In the genomic region with DNA sequence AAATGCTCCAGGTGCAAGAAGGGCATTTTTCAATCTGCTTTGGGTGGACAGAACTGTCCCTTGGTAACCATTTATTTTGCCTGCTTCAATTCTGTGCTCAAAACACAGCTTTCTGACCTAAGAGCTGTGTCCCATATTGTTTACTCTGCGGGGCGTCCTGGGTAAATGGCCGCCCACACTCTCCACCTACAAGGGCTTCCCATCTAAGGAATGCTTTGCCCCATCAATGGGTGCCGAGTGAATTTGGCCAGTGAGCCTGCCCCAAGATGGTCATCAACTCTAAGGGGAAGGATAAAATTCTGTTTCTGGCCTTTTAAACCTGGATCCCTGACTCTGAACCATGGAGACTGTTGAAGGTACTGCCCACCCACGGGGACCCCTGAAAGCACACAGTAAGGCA, we compare ENCODE assay signal across 8 cellular contexts.
"Had no signal": no experiment of that assay in that cellular context is flagged by ENCODE, and none has a peak within 500 bp of the region (broad histone marks: within the 10 kb centered on the region; RNA-seq: fewer than 3 reads in every experiment).

No MANE protein-coding gene starts in this region.

- FAIRE-seq: G401.6, GM12878, GM12891, GM12892, GM18507, GM19239 had no signal

- ATAC-seq: GM12878 had no signal

- DNase-seq: GDM1, GF-D8 had no signal

- H3K4me3 ChIP-seq: GM12878 had no signal
